In the genomic region with DNA sequence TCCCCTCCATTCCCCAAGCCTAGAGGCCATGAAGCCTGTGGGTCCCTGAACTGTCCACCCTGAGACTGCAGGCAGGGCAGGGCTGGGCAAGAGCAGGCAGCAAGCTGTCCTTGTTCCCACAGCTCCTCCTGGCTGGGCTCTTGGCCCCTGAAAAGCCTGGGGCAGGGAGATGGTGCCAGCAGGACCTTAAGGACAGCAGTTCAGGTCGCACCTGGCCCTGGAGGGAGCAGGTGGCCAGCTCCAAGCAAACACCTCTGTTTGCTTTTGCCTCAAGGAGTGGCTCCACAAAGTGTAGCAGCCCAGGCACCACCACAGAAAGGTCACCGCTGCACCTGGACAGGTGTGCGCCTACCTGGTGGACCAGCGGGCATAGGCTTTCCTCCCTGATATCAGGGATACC, we compare ENCODE assay signal across 18 cellular contexts. TPM values are rescaled to one million over a fixed set of nuclear protein-coding genes. Genes with fewer than 3 reads are reported as not detected.
DNase-seq lines count a peak whose midpoint lies in the region; ATAC-seq, FAIRE-seq and TF ChIP-seq lines count a peak whose summit lies in the region.
"Had no signal": no experiment of that assay in that cellular context is flagged by ENCODE, and none has a peak within 500 bp of the region (broad histone marks: within the 10 kb centered on the region; RNA-seq: fewer than 3 reads in every experiment).

No MANE protein-coding gene starts in this region.

- H3K36me3 Mint-ChIP-seq in endodermal cell (ENCODE audit: low read depth) = no peaks in the 10 kb centered on the region
- H3K36me3 Mint-ChIP-seq in stimulated activated effector memory CD8-positive, alpha-beta T cell treated with anti-CD3 and anti-CD28 coated beads, Interleukin-12 subunit alpha, Interleukin-12 subunit beta, amount 100 ng/mL, for 72 hours = no peaks in the 10 kb centered on the region
- H3K36me3 Mint-ChIP-seq: CD4-positive, CD25-positive, alpha-beta regulatory T cell had no signal

- H3K4me3 ChIP-seq in heart left ventricle = no peak overlapping the region
- H3K4me3 ChIP-seq in endodermal cell (ENCODE audit: low read length) = no peak overlapping the region
- H3K4me3 ChIP-seq: A549, SJSA1 had no signal

- H3K27me3 Mint-ChIP-seq in endodermal cell (ENCODE audit: insufficient read depth) = peaks cover 23% of the 10 kb centered on the region

- FAIRE-seq in RCC 7860 (lab: Jason Lieb, UNC) = no peak
- FAIRE-seq: A549, H54 had no signal

- H3K4me1 ChIP-seq in heart left ventricle (peaks cover 0 to 9% (median 0%) of the 10 kb centered on the region in 12 donors), endodermal cell (ENCODE audit: control insufficient read depth, insufficient read depth, low read length) (no peaks in the 10 kb centered on the region)
- H3K4me1 ChIP-seq: SJSA1 had no signal

- H3K27me3 ChIP-seq in heart left ventricle (peaks cover 0 to 77% (median 8%) of the 10 kb centered on the region in 9 donors), endodermal cell (ENCODE audit: control insufficient read depth, insufficient read depth, low read length, poor library complexity, severe bottlenecking) (peaks cover 21% of the 10 kb centered on the region)

- no peaks in the 10 kb centered on the region for H3K4me1 Mint-ChIP-seq in endodermal cell
- no peaks in the 10 kb centered on the region for H3K4me1 Mint-ChIP-seq in stimulated activated effector memory CD8-positive, alpha-beta T cell treated with anti-CD3 and anti-CD28 coated beads, Interleukin-12 subunit alpha, Interleukin-12 subunit beta, amount 100 ng/mL, for 72 hours

- H3K36me3 ChIP-seq in heart left ventricle (no peaks in the 10 kb centered on the region), endodermal cell (ENCODE audit: control insufficient read depth, insufficient read depth, low read length) (no peaks in the 10 kb centered on the region)
- H3K36me3 ChIP-seq: SJSA1 had no signal

- no peak overlapping the region for H3K27ac Mint-ChIP-seq in endodermal cell
- H3K27ac Mint-ChIP-seq in stimulated activated effector memory CD8-positive, alpha-beta T cell treated with anti-CD3 and anti-CD28 coated beads, Interleukin-12 subunit alpha, Interleukin-12 subunit beta, amount 100 ng/mL, for 72 hours = no peak overlapping the region
- H3K27ac Mint-ChIP-seq: CD4-positive, CD25-positive, alpha-beta regulatory T cell had no signal

- H3K27ac ChIP-seq in heart left ventricle = no peak overlapping the region
- no peak overlapping the region for H3K27ac ChIP-seq in endodermal cell (ENCODE audit: low read depth, low read length)
- H3K27ac ChIP-seq: A549, SJSA1 had no signal

- DNase-seq in Right ventricle myocardium inferior (ENCODE audit: missing footprints) = peak; percentile 37
- no peak for DNase-seq in heart left ventricle
- DNase-seq in NCI-H2196 (lab: John Stamatoyannopoulos, UW; ENCODE audit: unreplicated experiment) = peak; percentile 74
- DNase-seq in SHP77 (lab: John Stamatoyannopoulos, UW) = peak; percentile 68 to 78
- DNase-seq in endodermal cell = no peak
- no peak for DNase-seq in nucleus accumbens (lab: John Stamatoyannopoulos, UW)
- DNase-seq in stimulated activated effector memory CD8-positive, alpha-beta T cell treated with anti-CD3 and anti-CD28 coated beads, Interleukin-12 subunit alpha, Interleukin-12 subunit beta, amount 100 ng/mL, for 72 hours (ENCODE audit: low spot score in 2 of 2) = no peak
- no peak for DNase-seq in RCC 7860 (ENCODE audit: low spot score)
- DNase-seq: CD4-positive, CD25-positive, alpha-beta regulatory T cell; EL; IMR-90; NCI-H187; NCI-H2171; NCI-H526 treated with DMSO at 0.1 percent for 48 hours had no signal

- no peak overlapping the region for H3K4me3 Mint-ChIP-seq in endodermal cell
- no peak overlapping the region for H3K4me3 Mint-ChIP-seq in stimulated activated effector memory CD8-positive, alpha-beta T cell treated with anti-CD3 and anti-CD28 coated beads, Interleukin-12 subunit alpha, Interleukin-12 subunit beta, amount 100 ng/mL, for 72 hours
- H3K4me3 Mint-ChIP-seq: CD4-positive, CD25-positive, alpha-beta regulatory T cell had no signal

- ATAC-seq in Right ventricle myocardium inferior (no peak), heart left ventricle (no peak)
- no peak for ATAC-seq in stimulated activated effector memory CD8-positive, alpha-beta T cell treated with anti-CD3 and anti-CD28 coated beads, Interleukin-12 subunit alpha, Interleukin-12 subunit beta, amount 100 ng/mL, for 72 hours
- ATAC-seq: A549 had no signal

- H3K9me3 ChIP-seq in heart left ventricle = no peaks in the 10 kb centered on the region
- H3K9me3 ChIP-seq in endodermal cell (ENCODE audit: control insufficient read depth, low read length) = no peaks in the 10 kb centered on the region
- H3K9me3 ChIP-seq: A549, SJSA1 had no signal

- TF ChIP-seq CTCF in heart left ventricle (IDR thresholded peaks at IDR 0.05) (no peak), endodermal cell (conservative IDR thresholded peaks at IDR 0.05) (no peak)

- no peak overlapping the region for H3K9ac ChIP-seq in endodermal cell (ENCODE audit: extremely low read depth, low read length, poor library complexity, severe bottlenecking)

- WGBS in heart left ventricle, 4 donors = 92 to 100% (median 93%) methylated on average over 1 to 4 of the region's 4 CpGs; no CpG with 5 or more reads in 1 of the 4 donors
- 89 to 93% methylated on average over 4 of the region's 4 CpGs for WGBS in endodermal cell (ENCODE audit: insufficient coverage in 1 of 2, insufficient read length in 1 of 2), 2 experiments

- H3K9me3 Mint-ChIP-seq in endodermal cell = no peaks in the 10 kb centered on the region
- no peaks in the 10 kb centered on the region for H3K9me3 Mint-ChIP-seq in stimulated activated effector memory CD8-positive, alpha-beta T cell treated with anti-CD3 and anti-CD28 coated beads, Interleukin-12 subunit alpha, Interleukin-12 subunit beta, amount 100 ng/mL, for 72 hours
- H3K9me3 Mint-ChIP-seq: CD4-positive, CD25-positive, alpha-beta regulatory T cell had no signal

- TF ChIP-seq POLR2A in heart left ventricle (IDR thresholded peaks at IDR 0.05) = no peak

- intact Hi-C loops in Right ventricle myocardium inferior (cut with DNase I) = no loop called here
- intact Hi-C loops in heart left ventricle (cut with DNase I) = no loop called here

RNA-seq across cellular contexts. Expression of gene RET, which starts 5.2 kb away (rescaled TPM):
- total RNA-seq in Right ventricle myocardium inferior (7.7 TPM), heart left ventricle (1 to 10 TPM in 4 of 9 donors, under 1 TPM in 5; 0.12 to 3.3 (median 0.66) TPM), endodermal cell (1 to 10 TPM; 1.2 to 3.5 TPM)
- polyA plus RNA-seq in heart left ventricle = under 1 TPM; 0.29 to 0.84 TPM
- polyA plus RNA-seq in endodermal cell (2013, experiment 1 of 2) = 2.6 TPM
- 2.3 TPM for polyA plus RNA-seq in endodermal cell (2013, experiment 2 of 2)
- total RNA-seq: HT-29, SJSA1 had no signal
- polyA plus RNA-seq: CD4-positive, CD25-positive, alpha-beta regulatory T cell had no signal

RNA-seq across cellular contexts. Expression of gene CSGALNACT2, which starts 56.2 kb away (rescaled TPM):
- total RNA-seq in Right ventricle myocardium inferior (8.1 TPM), heart left ventricle (10 to 100 TPM in 3 of 9 donors, 1 to 10 TPM in 6; 6.3 to 17.7 (median 8.8) TPM), endodermal cell (1 to 10 TPM; 7.3 to 8.6 TPM)
- 10 to 100 TPM in 1 of 2 donors, 1 to 10 TPM in 1; 2.6 to 10.1 TPM for polyA plus RNA-seq in heart left ventricle
- 13.6 TPM for polyA plus RNA-seq in endodermal cell (2013, experiment 1 of 2)
- 12.1 TPM for polyA plus RNA-seq in endodermal cell (2013, experiment 2 of 2)

Comparison
In these comparisons a context has a peak if more than half of its experiments do, and no peak if none do; other contexts are left out.
1. DNase-seq: peak in Right ventricle myocardium inferior (single experiment), NCI-H2196 (single experiment) and SHP77 (2 of 2); none in heart left ventricle (0 of 5), endodermal cell (single experiment), nucleus accumbens (0 of 56), stimulated activated effector memory CD8-positive, alpha-beta T cell treated with anti-CD3 and anti-CD28 coated beads, Interleukin-12 subunit alpha, Interleukin-12 subunit beta, amount 100 ng/mL, for 72 hours (0 of 2) and RCC 7860 (single experiment).